In genomic region chr3:197278933-197279332, GRCh38 we compare ENCODE assay signal across 28 cellular contexts.
"Had no signal": no experiment of that assay in that cellular context is flagged by ENCODE, and none has a peak within 500 bp of the region (broad histone marks: within the 10 kb centered on the region; RNA-seq: fewer than 3 reads in every experiment).

No MANE protein-coding gene starts in this region.

- H3K27ac ChIP-seq: colonic mucosa, epithelial cell of prostate, gastroesophageal sphincter, heart left ventricle, left ventricle myocardium inferior, lower lobe of right lung, pancreas, testis, tibial artery had no signal

- H3K4me3 Mint-ChIP-seq: dendritic cell treated with granulocyte-macrophage colony-stimulating factor and Interleukin-4, amounts not matched to agents 40 ng/mL and 50 ng/mL, for 4 days; endodermal cell; immature natural killer cell; natural killer cell; stimulated activated memory B cell treated with anti-CD40 and anti-IgM and Interleukin-4, amounts not matched to agents 10 μg/mL and 1 μg/mL and 100 μg/mL, for 72 hours; type B pancreatic cell had no signal

- H3K27ac Mint-ChIP-seq: dendritic cell treated with granulocyte-macrophage colony-stimulating factor and Interleukin-4, amounts not matched to agents 40 ng/mL and 50 ng/mL, for 4 days; endodermal cell; natural killer cell; stimulated activated memory B cell treated with anti-CD40 and anti-IgM and Interleukin-4, amounts not matched to agents 10 μg/mL and 1 μg/mL and 100 μg/mL, for 72 hours; type B pancreatic cell had no signal

- H3K4me3 ChIP-seq: colonic mucosa, gastroesophageal sphincter, heart left ventricle, left ventricle myocardium inferior, lower lobe of right lung, pancreas, testis, tibial artery had no signal

- H3K9me3 ChIP-seq: colonic mucosa, gastroesophageal sphincter, left ventricle myocardium inferior, lower lobe of right lung, pancreas, testis, tibial artery had no signal

- DNase-seq: colonic mucosa; effector CD8-positive, alpha-beta T cell; endodermal cell; foreskin fibroblast; heart left ventricle; hippocampal formation; immature natural killer cell; islet precursor cell; kidney glomerular epithelial cell; left colon; left ventricle myocardium inferior; lower lobe of right lung; natural killer cell; occipital lobe; pancreas; stimulated activated CD4-positive, alpha-beta T cell treated with anti-CD3 and anti-CD28 coated beads, Interleukin-2, amount 100 ng/mL, for 24 hours; stimulated activated CD4-positive, alpha-beta T cell treated with anti-CD3 and anti-CD28 coated beads, Interleukin-4, amount 100 ng/mL, for 4 hours; stimulated activated naive CD8-positive, alpha-beta T cell treated with anti-CD3 and anti-CD28 coated beads, Interleukin-15, Interleukin-2, amounts not matched to agents 100 U/mL and 50 U/mL, for 24 hours; substantia nigra; testis; tibial artery had no signal

- H3K27me3 ChIP-seq: colonic mucosa, gastroesophageal sphincter, heart left ventricle, pancreas, testis, tibial artery had no signal

- ATAC-seq: esophagus mucosa; gastroesophageal sphincter; heart left ventricle; left colon; lower lobe of right lung; natural killer cell; pancreas; sciatic nerve; stimulated activated memory B cell treated with anti-CD40 and anti-IgM and Interleukin-4, amounts not matched to agents 10 μg/mL and 1 μg/mL and 100 μg/mL, for 72 hours; stimulated activated naive CD8-positive, alpha-beta T cell treated with anti-CD3 and anti-CD28 coated beads, Interleukin-15, Interleukin-2, amounts not matched to agents 100 U/mL and 50 U/mL, for 24 hours had no signal

- H3K4me1 ChIP-seq: colonic mucosa, left ventricle myocardium inferior, lower lobe of right lung, pancreas, testis, tibial artery had no signal

- H3K27me3 Mint-ChIP-seq: dendritic cell treated with granulocyte-macrophage colony-stimulating factor and Interleukin-4, amounts not matched to agents 40 ng/mL and 50 ng/mL, for 4 days; stimulated activated memory B cell treated with anti-CD40 and anti-IgM and Interleukin-4, amounts not matched to agents 10 μg/mL and 1 μg/mL and 100 μg/mL, for 72 hours; type B pancreatic cell had no signal

- FAIRE-seq: pancreas had no signal

- H3K4me1 Mint-ChIP-seq: endodermal cell had no signal

- H3K9me3 Mint-ChIP-seq: dendritic cell treated with granulocyte-macrophage colony-stimulating factor and Interleukin-4, amounts not matched to agents 40 ng/mL and 50 ng/mL, for 4 days; endodermal cell; immature natural killer cell; natural killer cell; stimulated activated memory B cell treated with anti-CD40 and anti-IgM and Interleukin-4, amounts not matched to agents 10 μg/mL and 1 μg/mL and 100 μg/mL, for 72 hours; type B pancreatic cell had no signal
